Comparison of ENCODE assay signal across 1 cellular context in genomic region chr4:151455212-151455611, GRCh38.
TF ChIP-seq lines count a peak whose summit lies in the region.

No MANE protein-coding gene starts in this region.

TF ChIP-seq in HEK293, 187 proteins besides CTCF, POLR2A, EP300 and RAD21 (continued from another document):
- TF ChIP-seq OSR2 (tag by site-specific recombination; IDR thresholded peaks at IDR 0.05) (peak; percentile 95), ZSCAN16 (tag by site-specific recombination; IDR thresholded peaks at IDR 0.05) (0 out of 2 replicates have a peak, but pooled peaks have one; percentile 49), ZBTB17 (tag by site-specific recombination; IDR thresholded peaks at IDR 0.05) (peak; percentile 72), IKZF3 (tag by site-specific recombination; IDR thresholded peaks at IDR 0.05) (peak; percentile 71), GLIS1 (tag by site-specific recombination; IDR thresholded peaks at IDR 0.05) (peak; percentile 46; the same call in 1 of the 2 replicates), ZNF10 (tag by site-specific recombination; IDR thresholded peaks at IDR 0.05) (peak; percentile 92), ZNF398 (tag by site-specific recombination; IDR thresholded peaks at IDR 0.05) (no peak), KLF10 (tag by site-specific recombination; IDR thresholded peaks at IDR 0.05) (no peak), ZNF596 (tag by site-specific recombination; IDR thresholded peaks at IDR 0.05) (peak; percentile 37; the same call in 1 of the 2 replicates), ZNF394 (tag by site-specific recombination; IDR thresholded peaks at IDR 0.05; ENCODE audit: borderline replicate concordance) (peak; percentile 85)
- TF ChIP-seq, protein P1, sequence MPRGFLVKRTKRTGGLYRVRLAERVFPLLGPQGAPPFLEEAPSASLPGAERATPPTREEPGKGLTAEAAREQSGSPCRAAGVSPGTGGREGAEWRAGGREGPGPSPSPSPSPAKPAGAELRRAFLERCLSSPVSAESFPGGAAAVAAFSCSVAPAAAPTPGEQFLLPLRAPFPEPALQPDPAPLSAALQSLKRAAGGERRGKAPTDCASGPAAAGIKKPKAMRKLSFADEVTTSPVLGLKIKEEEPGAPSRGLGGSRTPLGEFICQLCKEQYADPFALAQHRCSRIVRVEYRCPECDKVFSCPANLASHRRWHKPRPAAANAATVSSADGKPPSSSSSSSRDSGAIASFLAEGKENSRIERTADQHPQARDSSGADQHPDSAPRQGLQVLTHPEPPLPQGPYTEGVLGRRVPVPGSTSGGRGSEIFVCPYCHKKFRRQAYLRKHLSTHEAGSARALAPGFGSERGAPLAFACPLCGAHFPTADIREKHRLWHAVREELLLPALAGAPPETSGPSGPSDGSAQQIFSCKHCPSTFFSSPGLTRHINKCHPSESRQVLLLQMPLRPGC (tag by site-specific recombination; IDR thresholded peaks at IDR 0.05), result no peak
TF ChIP-seq in HEK293: peak in this region for 13.
